In the genomic region with DNA sequence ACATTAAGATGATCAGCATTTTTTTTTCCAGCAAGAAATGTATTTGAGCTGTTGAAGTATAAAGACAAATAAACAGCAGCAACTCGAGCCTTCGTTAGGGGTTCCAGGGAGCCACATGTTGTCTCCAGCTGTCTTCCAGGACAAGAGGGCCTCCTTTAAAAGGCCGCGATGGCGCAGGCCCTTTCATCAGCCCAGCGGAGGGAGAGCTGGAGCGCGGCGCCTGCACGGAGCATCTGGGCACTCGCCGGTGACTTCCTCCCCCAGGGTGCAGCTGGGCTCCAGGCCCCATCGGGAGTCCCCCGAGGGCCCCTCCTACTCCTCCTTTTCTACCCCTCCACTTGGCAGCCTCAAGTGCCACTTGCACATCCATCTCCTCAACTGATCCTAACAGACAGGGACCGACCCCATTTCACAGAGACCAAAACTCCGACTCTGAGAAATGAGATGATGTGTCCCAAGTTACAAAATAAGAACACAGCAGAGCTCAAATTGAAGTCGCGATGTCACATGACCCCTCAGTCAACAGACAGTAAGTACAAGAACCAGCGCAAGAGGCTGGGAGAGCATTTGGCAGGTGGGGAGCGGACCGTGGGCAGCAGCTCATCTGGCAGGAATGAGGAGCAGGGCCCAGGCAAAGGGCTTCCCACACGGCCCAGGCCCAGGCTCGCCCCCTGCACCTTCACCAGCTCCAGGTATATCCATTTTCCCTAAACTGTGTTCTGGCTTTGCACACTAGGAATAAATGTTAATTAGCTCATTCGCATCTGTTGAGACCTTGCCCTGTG, we compare ENCODE assay signal across 18 cellular contexts. TPM values are rescaled to one million over a fixed set of nuclear protein-coding genes. Genes with fewer than 3 reads are reported as not detected.
DNase-seq lines count a peak whose midpoint lies in the region; TF ChIP-seq lines count a peak whose summit lies in the region.
"Had no signal": no experiment of that assay in that cellular context is flagged by ENCODE, and none has a peak within 500 bp of the region (broad histone marks: within the 10 kb centered on the region; RNA-seq: fewer than 3 reads in every experiment).

No MANE protein-coding gene starts in this region.

- no peak for TF ChIP-seq POLR2A in stomach (IDR thresholded peaks at IDR 0.05)

- no peak for TF ChIP-seq CTCF in stomach (IDR thresholded peaks at IDR 0.05)

- in situ Hi-C loops in KBM-7 (cut with MboI; ENCODE audit: low pct_unique_long_range_greater_than_20kb, low sequenced_read_pairs), result no loop called here

- no peak for TF ChIP-seq EP300 in stomach (IDR thresholded peaks at IDR 0.05)

- no peaks in the 10 kb centered on the region for H3K36me3 ChIP-seq in SJCRH30
- no peaks in the 10 kb centered on the region for H3K36me3 ChIP-seq in stomach
- H3K36me3 ChIP-seq: breast epithelium, SJSA1 had no signal

- peak overlapping the region; percentile 20 for H3K27ac ChIP-seq in SJCRH30
- H3K27ac ChIP-seq in stomach, result peak overlapping the region in 3 of 5 donors; percentile 42 to 51 (median 49)
- H3K27ac ChIP-seq: parathyroid adenoma, SJSA1, skin epidermis had no signal

- DNase-seq in NCI-H1417 (lab: John Stamatoyannopoulos, UW) (peak; percentile 53 to 70 (median 66)), NCI-H1417 treated with DMSO at 0.1 percent for 48 hours (lab: John Stamatoyannopoulos, UW) (no peak), NCI-H1694 treated with DMSO at 0.1 percent for 48 hours (lab: John Stamatoyannopoulos, UW) (peak; percentile 48), SJCRH30 (peak; percentile 78 to 86), stomach (no peak), globus pallidus (ENCODE audit: low spot score) (no peak), KBM-7 (no peak), activated T-cell treated with anti-CD3 and anti-CD28 coated beads for 4 hours (no peak)
- DNase-seq: activated CD4-positive, alpha-beta T cell treated with anti-CD3 and anti-CD28 coated beads, Interleukin-2, amount 50 U/mL, for 4 hours; activated T-cell treated with anti-CD3 and anti-CD28 coated beads, Interleukin-2, amount 50 U/mL, for 4 hours; CD8-positive, alpha-beta memory T cell; effector CD4-positive, alpha-beta T cell; GF-D8; NCI-H2081 had no signal

- no peaks in the 10 kb centered on the region for H3K27me3 ChIP-seq in SJCRH30
- no peaks in the 10 kb centered on the region for H3K27me3 ChIP-seq in stomach
- H3K27me3 ChIP-seq: breast epithelium, SJSA1 had no signal

- H3K4me3 ChIP-seq in SJCRH30 (peak overlapping the region; percentile 4; the same call in 1 of the 2 replicates), stomach (no peak overlapping the region)
- H3K4me3 ChIP-seq: breast epithelium, SJSA1, skin epidermis had no signal

- H3K4me1 ChIP-seq in SJCRH30, result peaks cover 34% of the 10 kb centered on the region
- peaks cover 0 to 37% (median 13%) of the 10 kb centered on the region in 4 donors for H3K4me1 ChIP-seq in stomach
- H3K4me1 ChIP-seq: breast epithelium, parathyroid adenoma had no signal

- no peaks in the 10 kb centered on the region for H3K9me3 ChIP-seq in SJCRH30 (replicated peaks)
- H3K9me3 ChIP-seq in stomach, result no peaks in the 10 kb centered on the region
- H3K9me3 ChIP-seq: breast epithelium, SJSA1 had no signal

- 62 to 67% (median 64%) methylated on average over 23 to 24 of the region's 24 CpGs for WGBS in stomach, 5 donors

- intact Hi-C loops in stomach (cut with DNase I; ENCODE audit: low total_unique reads), result no loop called here

RNA-seq across cellular contexts. Expression of a gene that starts 34.5 kb away (rescaled TPM):
- 11.0 and 13.7 TPM in 2 replicates for total RNA-seq in SJCRH30 (2014; rRNA removed; shearing (Covaris generic))
- total RNA-seq in stomach, result 1 to 10 TPM; 1.2 to 8.0 (median 2.3) TPM
- 1 to 10 TPM in 1 of 3 donors, under 1 TPM in 2; 0.31 to 3.0 (median 0.62) TPM for polyA plus RNA-seq in stomach
- total RNA-seq: SJSA1 had no signal
- polyA plus RNA-seq: CD8-positive, alpha-beta memory T cell had no signal

Comparison
In these comparisons a context has a peak if more than half of its experiments do, and no peak if none do; other contexts are left out.
1. DNase-seq: peak in NCI-H1417 (3 of 3), NCI-H1694 treated with DMSO at 0.1 percent for 48 hours (single experiment) and SJCRH30 (2 of 2); none in NCI-H1417 treated with DMSO at 0.1 percent for 48 hours (single experiment), stomach (single experiment), globus pallidus (single experiment), KBM-7 (single experiment) and activated T-cell treated with anti-CD3 and anti-CD28 coated beads for 4 hours (single experiment).